1 cellular context compared by ENCODE assay signal in the genomic region with DNA sequence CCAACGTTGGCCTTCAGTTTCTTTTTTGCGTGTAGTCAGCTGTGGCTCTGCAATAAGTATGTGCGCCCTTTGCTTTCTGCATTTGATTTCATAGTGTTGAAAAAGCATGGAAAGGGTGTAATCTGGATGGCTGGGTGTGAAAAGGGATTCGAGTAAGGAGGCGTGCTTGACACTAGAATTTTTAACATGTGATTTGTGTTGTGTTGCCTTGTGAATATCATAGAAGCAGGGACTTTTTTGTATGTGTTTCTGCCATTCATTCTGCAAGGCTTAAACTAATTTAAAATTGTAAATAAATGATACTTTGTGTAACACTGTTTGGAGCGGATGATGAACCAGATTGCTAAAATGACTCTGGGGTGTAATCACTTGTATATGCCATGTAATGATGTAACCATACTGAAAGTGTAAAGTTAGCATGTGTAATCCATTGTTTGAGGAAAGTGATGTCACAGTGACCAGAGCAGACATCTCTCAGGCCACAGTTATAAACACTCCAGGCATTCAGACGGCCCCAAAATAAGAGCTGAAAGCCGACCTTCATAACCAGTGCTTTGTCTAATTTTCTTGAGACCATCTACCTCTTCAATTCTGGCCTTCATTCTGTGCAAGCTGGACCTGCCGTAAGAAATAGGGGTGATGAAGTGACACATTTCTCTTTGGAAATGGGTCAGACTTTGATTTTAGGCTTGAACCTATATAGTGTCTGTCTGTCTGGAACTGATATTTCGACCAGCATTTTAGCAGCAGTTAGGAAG.
A peak's percentile ranks its signal among the peaks of the same experiment; 100 is the strongest.
TF ChIP-seq lines count a peak whose summit lies in the region.

No MANE protein-coding gene starts in this region.

TF ChIP-seq in K562, 482 proteins besides CTCF, POLR2A, EP300 and RAD21 (continued from another document):
- TF ChIP-seq, protein P1, sequence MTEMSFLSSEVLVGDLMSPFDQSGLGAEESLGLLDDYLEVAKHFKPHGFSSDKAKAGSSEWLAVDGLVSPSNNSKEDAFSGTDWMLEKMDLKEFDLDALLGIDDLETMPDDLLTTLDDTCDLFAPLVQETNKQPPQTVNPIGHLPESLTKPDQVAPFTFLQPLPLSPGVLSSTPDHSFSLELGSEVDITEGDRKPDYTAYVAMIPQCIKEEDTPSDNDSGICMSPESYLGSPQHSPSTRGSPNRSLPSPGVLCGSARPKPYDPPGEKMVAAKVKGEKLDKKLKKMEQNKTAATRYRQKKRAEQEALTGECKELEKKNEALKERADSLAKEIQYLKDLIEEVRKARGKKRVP (CRISPR knock-in tag; IDR thresholded peaks at IDR 0.05) = peak; percentile 92
- TF ChIP-seq ZKSCAN8 (CRISPR knock-in tag; IDR thresholded peaks at IDR 0.05) (peak; percentile 82), ZNF766 (CRISPR knock-in tag; conservative IDR thresholded peaks at IDR 0.05) (peak; percentile 45), TEAD2 (tag; IDR thresholded peaks at IDR 0.05) (peak; percentile 57; the same call in 1 of the 2 replicates), JUN (IDR thresholded peaks at IDR 0.05; ENCODE audit: borderline replicate concordance, low read depth, low read length) (peak; percentile 95), JUN (CRISPR knock-in tag; IDR thresholded peaks at IDR 0.05; ENCODE audit: borderline replicate concordance) (peak; percentile 92; the same call in 1 of the 2 replicates), MTA1 (IDR thresholded peaks at IDR 0.05; ENCODE audit: borderline replicate concordance) (peak; percentile 18; the same call in 1 of the 2 replicates), ZNF311 (CRISPR knock-in tag; IDR thresholded peaks at IDR 0.05) (no peak), ZFP36 (IDR thresholded peaks at IDR 0.05; ENCODE audit: low read depth, low read length, partially characterized antibody) (peak; percentile 10), SMAD1 (IDR thresholded peaks at IDR 0.05; ENCODE audit: low read depth, low read length, partially characterized antibody) (peak; percentile 69), MYC (IDR thresholded peaks at IDR 0.05; ENCODE audit: low read depth, low read length) (peak; percentile 69), MYC (CRISPR knock-in tag; IDR thresholded peaks at IDR 0.05; ENCODE audit: borderline replicate concordance, low read depth) (peak; percentile 34; the same call in 1 of the 2 replicates), ZNF197 (CRISPR knock-in tag; IDR thresholded peaks at IDR 0.05; ENCODE audit: low read depth) (no peak), TEAD1 (CRISPR knock-in tag; IDR thresholded peaks at IDR 0.05) (peak; percentile 10 to 29; a peak in 1 of 4 replicates), C11orf30 (IDR thresholded peaks at IDR 0.05; ENCODE audit: low read depth) (peak; percentile 9; the same call in 1 of the 2 replicates)
- TF ChIP-seq, protein P2, sequence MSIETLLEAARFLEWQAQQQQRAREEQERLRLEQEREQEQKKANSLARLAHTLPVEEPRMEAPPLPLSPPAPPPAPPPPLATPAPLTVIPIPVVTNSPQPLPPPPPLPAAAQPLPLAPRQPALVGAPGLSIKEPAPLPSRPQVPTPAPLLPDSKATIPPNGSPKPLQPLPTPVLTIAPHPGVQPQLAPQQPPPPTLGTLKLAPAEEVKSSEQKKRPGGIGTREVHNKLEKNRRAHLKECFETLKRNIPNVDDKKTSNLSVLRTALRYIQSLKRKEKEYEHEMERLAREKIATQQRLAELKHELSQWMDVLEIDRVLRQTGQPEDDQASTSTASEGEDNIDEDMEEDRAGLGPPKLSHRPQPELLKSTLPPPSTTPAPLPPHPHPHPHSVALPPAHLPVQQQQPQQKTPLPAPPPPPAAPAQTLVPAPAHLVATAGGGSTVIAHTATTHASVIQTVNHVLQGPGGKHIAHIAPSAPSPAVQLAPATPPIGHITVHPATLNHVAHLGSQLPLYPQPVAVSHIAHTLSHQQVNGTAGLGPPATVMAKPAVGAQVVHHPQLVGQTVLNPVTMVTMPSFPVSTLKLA (conservative IDR thresholded peaks at IDR 0.05) = 0 out of 4 replicates have a peak, but pooled peaks of 1 of the 2 experiments have one; percentile 11
- TF ChIP-seq, protein P3, sequence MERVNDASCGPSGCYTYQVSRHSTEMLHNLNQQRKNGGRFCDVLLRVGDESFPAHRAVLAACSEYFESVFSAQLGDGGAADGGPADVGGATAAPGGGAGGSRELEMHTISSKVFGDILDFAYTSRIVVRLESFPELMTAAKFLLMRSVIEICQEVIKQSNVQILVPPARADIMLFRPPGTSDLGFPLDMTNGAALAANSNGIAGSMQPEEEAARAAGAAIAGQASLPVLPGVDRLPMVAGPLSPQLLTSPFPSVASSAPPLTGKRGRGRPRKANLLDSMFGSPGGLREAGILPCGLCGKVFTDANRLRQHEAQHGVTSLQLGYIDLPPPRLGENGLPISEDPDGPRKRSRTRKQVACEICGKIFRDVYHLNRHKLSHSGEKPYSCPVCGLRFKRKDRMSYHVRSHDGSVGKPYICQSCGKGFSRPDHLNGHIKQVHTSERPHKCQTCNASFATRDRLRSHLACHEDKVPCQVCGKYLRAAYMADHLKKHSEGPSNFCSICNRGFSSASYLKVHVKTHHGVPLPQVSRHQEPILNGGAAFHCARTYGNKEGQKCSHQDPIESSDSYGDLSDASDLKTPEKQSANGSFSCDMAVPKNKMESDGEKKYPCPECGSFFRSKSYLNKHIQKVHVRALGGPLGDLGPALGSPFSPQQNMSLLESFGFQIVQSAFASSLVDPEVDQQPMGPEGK (CRISPR knock-in tag; IDR thresholded peaks at IDR 0.05; ENCODE audit: borderline replicate concordance) = no peak
- TF ChIP-seq, protein P4, sequence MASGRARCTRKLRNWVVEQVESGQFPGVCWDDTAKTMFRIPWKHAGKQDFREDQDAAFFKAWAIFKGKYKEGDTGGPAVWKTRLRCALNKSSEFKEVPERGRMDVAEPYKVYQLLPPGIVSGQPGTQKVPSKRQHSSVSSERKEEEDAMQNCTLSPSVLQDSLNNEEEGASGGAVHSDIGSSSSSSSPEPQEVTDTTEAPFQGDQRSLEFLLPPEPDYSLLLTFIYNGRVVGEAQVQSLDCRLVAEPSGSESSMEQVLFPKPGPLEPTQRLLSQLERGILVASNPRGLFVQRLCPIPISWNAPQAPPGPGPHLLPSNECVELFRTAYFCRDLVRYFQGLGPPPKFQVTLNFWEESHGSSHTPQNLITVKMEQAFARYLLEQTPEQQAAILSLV (tag; IDR thresholded peaks at IDR 0.05) = peak; percentile 6; the same call in 1 of the 2 replicates
- TF ChIP-seq, protein P5, sequence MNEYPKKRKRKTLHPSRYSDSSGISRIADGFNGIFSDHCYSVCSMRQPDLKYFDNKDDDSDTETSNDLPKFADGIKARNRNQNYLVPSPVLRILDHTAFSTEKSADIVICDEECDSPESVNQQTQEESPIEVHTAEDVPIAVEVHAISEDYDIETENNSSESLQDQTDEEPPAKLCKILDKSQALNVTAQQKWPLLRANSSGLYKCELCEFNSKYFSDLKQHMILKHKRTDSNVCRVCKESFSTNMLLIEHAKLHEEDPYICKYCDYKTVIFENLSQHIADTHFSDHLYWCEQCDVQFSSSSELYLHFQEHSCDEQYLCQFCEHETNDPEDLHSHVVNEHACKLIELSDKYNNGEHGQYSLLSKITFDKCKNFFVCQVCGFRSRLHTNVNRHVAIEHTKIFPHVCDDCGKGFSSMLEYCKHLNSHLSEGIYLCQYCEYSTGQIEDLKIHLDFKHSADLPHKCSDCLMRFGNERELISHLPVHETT (CRISPR knock-in tag; conservative IDR thresholded peaks at IDR 0.05 in 1 of 2, IDR thresholded peaks at IDR 0.05 in 1 of 2) = 0 out of 4 replicates have a peak, but pooled peaks of 1 of the 2 experiments have one; percentile 11
- TF ChIP-seq, protein P6, sequence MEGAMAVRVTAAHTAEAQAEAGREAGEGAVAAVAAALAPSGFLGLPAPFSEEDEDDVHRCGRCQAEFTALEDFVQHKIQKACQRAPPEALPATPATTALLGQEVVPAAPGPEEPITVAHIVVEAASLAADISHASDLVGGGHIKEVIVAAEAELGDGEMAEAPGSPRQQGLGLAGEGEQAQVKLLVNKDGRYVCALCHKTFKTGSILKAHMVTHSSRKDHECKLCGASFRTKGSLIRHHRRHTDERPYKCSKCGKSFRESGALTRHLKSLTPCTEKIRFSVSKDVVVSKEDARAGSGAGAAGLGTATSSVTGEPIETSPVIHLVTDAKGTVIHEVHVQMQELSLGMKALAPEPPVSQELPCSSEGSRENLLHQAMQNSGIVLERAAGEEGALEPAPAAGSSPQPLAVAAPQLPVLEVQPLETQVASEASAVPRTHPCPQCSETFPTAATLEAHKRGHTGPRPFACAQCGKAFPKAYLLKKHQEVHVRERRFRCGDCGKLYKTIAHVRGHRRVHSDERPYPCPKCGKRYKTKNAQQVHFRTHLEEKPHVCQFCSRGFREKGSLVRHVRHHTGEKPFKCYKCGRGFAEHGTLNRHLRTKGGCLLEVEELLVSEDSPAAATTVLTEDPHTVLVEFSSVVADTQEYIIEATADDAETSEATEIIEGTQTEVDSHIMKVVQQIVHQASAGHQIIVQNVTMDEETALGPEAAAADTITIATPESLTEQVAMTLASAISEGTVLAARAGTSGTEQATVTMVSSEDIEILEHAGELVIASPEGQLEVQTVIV (CRISPR knock-in tag; IDR thresholded peaks at IDR 0.05; ENCODE audit: borderline replicate concordance) = 0 out of 2 replicates have a peak, but pooled peaks have one; percentile 2
- TF ChIP-seq, protein P7, sequence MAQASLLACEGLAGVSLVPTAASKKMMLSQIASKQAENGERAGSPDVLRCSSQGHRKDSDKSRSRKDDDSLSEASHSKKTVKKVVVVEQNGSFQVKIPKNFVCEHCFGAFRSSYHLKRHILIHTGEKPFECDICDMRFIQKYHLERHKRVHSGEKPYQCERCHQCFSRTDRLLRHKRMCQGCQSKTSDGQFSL (CRISPR knock-in tag; IDR thresholded peaks at IDR 0.05) = no peak
- TF ChIP-seq, protein P7 (tag; IDR thresholded peaks at IDR 0.05) = 0 out of 4 replicates have a peak, but pooled peaks of 1 of the 2 experiments have one; percentile 36
- TF ChIP-seq, protein P8, sequence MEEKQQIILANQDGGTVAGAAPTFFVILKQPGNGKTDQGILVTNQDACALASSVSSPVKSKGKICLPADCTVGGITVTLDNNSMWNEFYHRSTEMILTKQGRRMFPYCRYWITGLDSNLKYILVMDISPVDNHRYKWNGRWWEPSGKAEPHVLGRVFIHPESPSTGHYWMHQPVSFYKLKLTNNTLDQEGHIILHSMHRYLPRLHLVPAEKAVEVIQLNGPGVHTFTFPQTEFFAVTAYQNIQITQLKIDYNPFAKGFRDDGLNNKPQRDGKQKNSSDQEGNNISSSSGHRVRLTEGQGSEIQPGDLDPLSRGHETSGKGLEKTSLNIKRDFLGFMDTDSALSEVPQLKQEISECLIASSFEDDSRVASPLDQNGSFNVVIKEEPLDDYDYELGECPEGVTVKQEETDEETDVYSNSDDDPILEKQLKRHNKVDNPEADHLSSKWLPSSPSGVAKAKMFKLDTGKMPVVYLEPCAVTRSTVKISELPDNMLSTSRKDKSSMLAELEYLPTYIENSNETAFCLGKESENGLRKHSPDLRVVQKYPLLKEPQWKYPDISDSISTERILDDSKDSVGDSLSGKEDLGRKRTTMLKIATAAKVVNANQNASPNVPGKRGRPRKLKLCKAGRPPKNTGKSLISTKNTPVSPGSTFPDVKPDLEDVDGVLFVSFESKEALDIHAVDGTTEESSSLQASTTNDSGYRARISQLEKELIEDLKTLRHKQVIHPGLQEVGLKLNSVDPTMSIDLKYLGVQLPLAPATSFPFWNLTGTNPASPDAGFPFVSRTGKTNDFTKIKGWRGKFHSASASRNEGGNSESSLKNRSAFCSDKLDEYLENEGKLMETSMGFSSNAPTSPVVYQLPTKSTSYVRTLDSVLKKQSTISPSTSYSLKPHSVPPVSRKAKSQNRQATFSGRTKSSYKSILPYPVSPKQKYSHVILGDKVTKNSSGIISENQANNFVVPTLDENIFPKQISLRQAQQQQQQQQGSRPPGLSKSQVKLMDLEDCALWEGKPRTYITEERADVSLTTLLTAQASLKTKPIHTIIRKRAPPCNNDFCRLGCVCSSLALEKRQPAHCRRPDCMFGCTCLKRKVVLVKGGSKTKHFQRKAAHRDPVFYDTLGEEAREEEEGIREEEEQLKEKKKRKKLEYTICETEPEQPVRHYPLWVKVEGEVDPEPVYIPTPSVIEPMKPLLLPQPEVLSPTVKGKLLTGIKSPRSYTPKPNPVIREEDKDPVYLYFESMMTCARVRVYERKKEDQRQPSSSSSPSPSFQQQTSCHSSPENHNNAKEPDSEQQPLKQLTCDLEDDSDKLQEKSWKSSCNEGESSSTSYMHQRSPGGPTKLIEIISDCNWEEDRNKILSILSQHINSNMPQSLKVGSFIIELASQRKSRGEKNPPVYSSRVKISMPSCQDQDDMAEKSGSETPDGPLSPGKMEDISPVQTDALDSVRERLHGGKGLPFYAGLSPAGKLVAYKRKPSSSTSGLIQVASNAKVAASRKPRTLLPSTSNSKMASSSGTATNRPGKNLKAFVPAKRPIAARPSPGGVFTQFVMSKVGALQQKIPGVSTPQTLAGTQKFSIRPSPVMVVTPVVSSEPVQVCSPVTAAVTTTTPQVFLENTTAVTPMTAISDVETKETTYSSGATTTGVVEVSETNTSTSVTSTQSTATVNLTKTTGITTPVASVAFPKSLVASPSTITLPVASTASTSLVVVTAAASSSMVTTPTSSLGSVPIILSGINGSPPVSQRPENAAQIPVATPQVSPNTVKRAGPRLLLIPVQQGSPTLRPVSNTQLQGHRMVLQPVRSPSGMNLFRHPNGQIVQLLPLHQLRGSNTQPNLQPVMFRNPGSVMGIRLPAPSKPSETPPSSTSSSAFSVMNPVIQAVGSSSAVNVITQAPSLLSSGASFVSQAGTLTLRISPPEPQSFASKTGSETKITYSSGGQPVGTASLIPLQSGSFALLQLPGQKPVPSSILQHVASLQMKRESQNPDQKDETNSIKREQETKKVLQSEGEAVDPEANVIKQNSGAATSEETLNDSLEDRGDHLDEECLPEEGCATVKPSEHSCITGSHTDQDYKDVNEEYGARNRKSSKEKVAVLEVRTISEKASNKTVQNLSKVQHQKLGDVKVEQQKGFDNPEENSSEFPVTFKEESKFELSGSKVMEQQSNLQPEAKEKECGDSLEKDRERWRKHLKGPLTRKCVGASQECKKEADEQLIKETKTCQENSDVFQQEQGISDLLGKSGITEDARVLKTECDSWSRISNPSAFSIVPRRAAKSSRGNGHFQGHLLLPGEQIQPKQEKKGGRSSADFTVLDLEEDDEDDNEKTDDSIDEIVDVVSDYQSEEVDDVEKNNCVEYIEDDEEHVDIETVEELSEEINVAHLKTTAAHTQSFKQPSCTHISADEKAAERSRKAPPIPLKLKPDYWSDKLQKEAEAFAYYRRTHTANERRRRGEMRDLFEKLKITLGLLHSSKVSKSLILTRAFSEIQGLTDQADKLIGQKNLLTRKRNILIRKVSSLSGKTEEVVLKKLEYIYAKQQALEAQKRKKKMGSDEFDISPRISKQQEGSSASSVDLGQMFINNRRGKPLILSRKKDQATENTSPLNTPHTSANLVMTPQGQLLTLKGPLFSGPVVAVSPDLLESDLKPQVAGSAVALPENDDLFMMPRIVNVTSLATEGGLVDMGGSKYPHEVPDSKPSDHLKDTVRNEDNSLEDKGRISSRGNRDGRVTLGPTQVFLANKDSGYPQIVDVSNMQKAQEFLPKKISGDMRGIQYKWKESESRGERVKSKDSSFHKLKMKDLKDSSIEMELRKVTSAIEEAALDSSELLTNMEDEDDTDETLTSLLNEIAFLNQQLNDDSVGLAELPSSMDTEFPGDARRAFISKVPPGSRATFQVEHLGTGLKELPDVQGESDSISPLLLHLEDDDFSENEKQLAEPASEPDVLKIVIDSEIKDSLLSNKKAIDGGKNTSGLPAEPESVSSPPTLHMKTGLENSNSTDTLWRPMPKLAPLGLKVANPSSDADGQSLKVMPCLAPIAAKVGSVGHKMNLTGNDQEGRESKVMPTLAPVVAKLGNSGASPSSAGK (IDR thresholded peaks at IDR 0.05) = peak; percentile 63
- TF ChIP-seq, protein P9, sequence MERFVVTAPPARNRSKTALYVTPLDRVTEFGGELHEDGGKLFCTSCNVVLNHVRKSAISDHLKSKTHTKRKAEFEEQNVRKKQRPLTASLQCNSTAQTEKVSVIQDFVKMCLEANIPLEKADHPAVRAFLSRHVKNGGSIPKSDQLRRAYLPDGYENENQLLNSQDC (CRISPR knock-in tag; IDR thresholded peaks at IDR 0.05) = no peak
